Comparison of ENCODE assay signal across 8 cellular contexts in the genomic region with DNA sequence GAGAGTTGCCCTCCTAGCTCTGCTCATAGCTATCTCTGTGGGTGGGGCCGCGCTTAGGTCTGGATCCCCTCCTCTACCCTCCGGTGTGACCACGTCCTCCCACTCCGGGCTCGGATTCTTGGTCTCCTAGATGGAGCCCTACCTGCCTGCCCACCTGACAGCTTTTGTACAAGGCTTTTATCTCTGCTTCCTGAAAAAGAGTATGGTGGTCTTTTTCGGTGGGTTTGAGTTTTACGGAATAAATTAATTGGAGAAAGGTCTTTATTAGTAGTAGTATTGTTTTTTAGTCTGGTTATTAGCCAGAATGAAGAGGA. TPM values are rescaled to one million over a fixed set of nuclear protein-coding genes. Genes with fewer than 3 reads are reported as not detected.
DNase-seq lines count a peak whose midpoint lies in the region; ATAC-seq and TF ChIP-seq lines count a peak whose summit lies in the region.

No MANE protein-coding gene starts in this region.

- H2AFZ ChIP-seq in KMS-11 (ENCODE audit: low read depth) = peak overlapping the region; percentile 98

- H3K36me3 ChIP-seq in KMS-11 (ENCODE audit: insufficient read depth) = no peaks in the 10 kb centered on the region
- H3K36me3 ChIP-seq in ascending aorta = no peaks in the 10 kb centered on the region
- no peaks in the 10 kb centered on the region for H3K36me3 ChIP-seq in testis (ENCODE audit: low read depth, missing control alignments)

- no peaks in the 10 kb centered on the region for H4K20me1 ChIP-seq in KMS-11 (ENCODE audit: insufficient read depth)

- H3K27me3 Mint-ChIP-seq in activated CD8-positive, alpha-beta memory T cell treated with anti-CD3 and anti-CD28 coated beads, Interleukin-2, amount 10 ng/mL, durations not matched to agents 7 days and 5 days = no peaks in the 10 kb centered on the region

- H3K27me3 ChIP-seq in KMS-11 (ENCODE audit: insufficient read depth, low read depth) (no peaks in the 10 kb centered on the region), ascending aorta (no peaks in the 10 kb centered on the region), layer of hippocampus (ENCODE audit: control insufficient read depth, insufficient read depth, low read length) (no peaks in the 10 kb centered on the region), testis (no peaks in the 10 kb centered on the region)

- H3K9me3 ChIP-seq in ascending aorta (no peaks in the 10 kb centered on the region), testis (no peaks in the 10 kb centered on the region)

- peaks cover 51% of the 10 kb centered on the region for H3K4me1 Mint-ChIP-seq in activated CD8-positive, alpha-beta memory T cell treated with anti-CD3 and anti-CD28 coated beads, Interleukin-2, amount 10 ng/mL, durations not matched to agents 7 days and 5 days

- peak overlapping the region; percentile 75 for H3K27ac Mint-ChIP-seq in activated CD8-positive, alpha-beta memory T cell treated with anti-CD3 and anti-CD28 coated beads, Interleukin-2, amount 10 ng/mL, durations not matched to agents 7 days and 5 days

- ATAC-seq in activated CD8-positive, alpha-beta memory T cell treated with anti-CD3 and anti-CD28 coated beads, Interleukin-2, amount 10 ng/mL, durations not matched to agents 7 days and 5 days = no peak
- no peak for ATAC-seq in GM21528 (IDR thresholded peaks at IDR 0.05; ENCODE audit: low FRiP score, unreplicated experiment)

- WGBS in testis, 2 donors = 1% methylated on average over 8 of the region's 8 CpGs

- TF ChIP-seq POLR2A in testis (IDR thresholded peaks at IDR 0.05) = no peak

- H3K4me1 ChIP-seq in KMS-11 (ENCODE audit: low read depth, poor library complexity, severe bottlenecking) (peaks cover 37% of the 10 kb centered on the region), ascending aorta (no peaks in the 10 kb centered on the region), testis (peaks cover 6% of the 10 kb centered on the region)

- H3K27ac ChIP-seq in KMS-11 (no peak overlapping the region; the same call in 1 of the 2 replicates), ascending aorta (peak overlapping the region; percentile 91 to 92), layer of hippocampus (ENCODE audit: low read depth, low read length) (peak overlapping the region; percentile 72), testis (peak overlapping the region; percentile 92 to 94)

- H3K9me3 Mint-ChIP-seq in activated CD8-positive, alpha-beta memory T cell treated with anti-CD3 and anti-CD28 coated beads, Interleukin-2, amount 10 ng/mL, durations not matched to agents 7 days and 5 days (ENCODE audit: low read depth) = no peaks in the 10 kb centered on the region

- H3K4me3 Mint-ChIP-seq in activated CD8-positive, alpha-beta memory T cell treated with anti-CD3 and anti-CD28 coated beads, Interleukin-2, amount 10 ng/mL, durations not matched to agents 7 days and 5 days = peak overlapping the region; percentile 91

- CTCF ChIA-PET in activated CD8-positive, alpha-beta memory T cell treated with anti-CD3 and anti-CD28 coated beads, Interleukin-2, amount 10 ng/mL, durations not matched to agents 7 days and 5 days (lab: Charles Lee) = interaction anchor here (0.9 to 1.4 kb wide), 5 partner anchors 18 to 254 kb away, joined by 3 to 5 read pairs (median 3); no protein-coding TSS in a partner anchor

- H3K9ac ChIP-seq in KMS-11 = peak overlapping the region; percentile 59; the same call in 1 of the 2 replicates

- intact Hi-C loops in ascending aorta (cut with DNase I) = no loop called here
- intact Hi-C loops in testis (cut with DNase I; ENCODE audit: low total_unique reads) = no loop called here

- no peak for DNase-seq in activated CD8-positive, alpha-beta memory T cell treated with anti-CD3 and anti-CD28 coated beads, Interleukin-2, amount 10 ng/mL, durations not matched to agents 7 days and 5 days
- DNase-seq in activated CD8-positive, alpha-beta memory T cell treated with anti-CD3 and anti-CD28 coated beads, Interleukin-2, amount 50 U/mL, for 48 hours = no peak
- no peak for DNase-seq in ascending aorta (ENCODE audit: low spot score in 2 of 2)
- no peak for DNase-seq in testis
- DNase-seq in retina = no peak

- TF ChIP-seq CTCF in KMS-11 (conservative IDR thresholded peaks at IDR 0.05; ENCODE audit: low read depth, low read length) = no peak
- no peak for TF ChIP-seq CTCF in ascending aorta (IDR thresholded peaks at IDR 0.05)
- no peak for TF ChIP-seq CTCF in testis (IDR thresholded peaks at IDR 0.05)

- peaks cover 9% of the 10 kb centered on the region for H3K36me3 Mint-ChIP-seq in activated CD8-positive, alpha-beta memory T cell treated with anti-CD3 and anti-CD28 coated beads, Interleukin-2, amount 10 ng/mL, durations not matched to agents 7 days and 5 days

- H3K79me2 ChIP-seq in KMS-11 (ENCODE audit: insufficient read depth, low read depth) = peaks cover 26% of the 10 kb centered on the region; the same call in 1 of the 2 replicates

- H3K4me2 ChIP-seq in KMS-11 = peak overlapping the region; percentile 77

- H3K4me3 ChIP-seq in KMS-11 (IDR thresholded peaks at IDR 0.05; ENCODE audit: insufficient read depth, low read depth, low read length) (no peak overlapping the region), ascending aorta (peak overlapping the region; percentile 82 to 97), testis (peak overlapping the region; percentile 86 to 98)

RNA-seq across cellular contexts. Expression of gene SMAP1, which starts 0.8 kb away (rescaled TPM):
- 10 to 100 TPM; 33.2 to 33.7 TPM for total RNA-seq in activated CD8-positive, alpha-beta memory T cell treated with anti-CD3 and anti-CD28 coated beads, Interleukin-2, amount 10 ng/mL, durations not matched to agents 7 days and 5 days
- total RNA-seq in ascending aorta = 13.2 TPM
- total RNA-seq in testis = 10 to 100 TPM; 36.1 to 41.6 TPM
- 43.3 TPM for polyA plus RNA-seq in testis (ENCODE audit: insufficient read depth, low read depth, low replicate concordance)
